12 cellular contexts compared by ENCODE assay signal in genomic region chr20:50512323-50512722, GRCh38. TPM values are rescaled to one million over a fixed set of nuclear protein-coding genes. Genes with fewer than 3 reads are reported as not detected.
A peak's percentile ranks its signal among the peaks of the same experiment; 100 is the strongest.
DNase-seq lines count a peak whose midpoint lies in the region; ATAC-seq and TF ChIP-seq lines count a peak whose summit lies in the region.
"Had no signal": no experiment of that assay in that cellular context is flagged by ENCODE, and none has a peak within 500 bp of the region (broad histone marks: within the 10 kb centered on the region; RNA-seq: fewer than 3 reads in every experiment).

No MANE protein-coding gene starts in this region.

- no peaks in the 10 kb centered on the region for H3K9me2 ChIP-seq in MM.1S (replicated peaks; ENCODE audit: insufficient read depth, low read length)

- TF ChIP-seq CTCF in MM.1S (IDR thresholded peaks at IDR 0.05; ENCODE audit: low read length), result no peak
- TF ChIP-seq CTCF in colonic mucosa (IDR thresholded peaks at IDR 0.05), result no peak

- intact Hi-C loops in colonic mucosa (cut with DNase I), result no loop called here

- no peaks in the 10 kb centered on the region for H3K27me3 Mint-ChIP-seq in natural killer cell treated with Interleukin-12 subunit alpha and Interleukin-12 subunit beta and Interleukin-15 and Interleukin-18, amount 100 ng/mL, for 72 hours

- H3F3A ChIP-seq in MM.1S (ENCODE audit: insufficient read depth, low read length), result peaks cover 7% of the 10 kb centered on the region; the same call in 1 of the 2 replicates

- H3K9me3 Mint-ChIP-seq in natural killer cell treated with Interleukin-12 subunit alpha and Interleukin-12 subunit beta and Interleukin-15 and Interleukin-18, amount 100 ng/mL, for 72 hours, result no peaks in the 10 kb centered on the region

- peaks cover 8% of the 10 kb centered on the region for H3K36me3 Mint-ChIP-seq in natural killer cell treated with Interleukin-12 subunit alpha and Interleukin-12 subunit beta and Interleukin-15 and Interleukin-18, amount 100 ng/mL, for 72 hours

- peak overlapping the region; percentile 95 to 99 for H3K27ac Mint-ChIP-seq in natural killer cell treated with Interleukin-12 subunit alpha and Interleukin-12 subunit beta and Interleukin-15 and Interleukin-18, amount 100 ng/mL, for 72 hours

- peaks cover 63 to 71% (median 66%) of the 10 kb centered on the region in 10 experiments for H3K4me1 ChIP-seq in BLaER1 treated with 17β-estradiol and CSF1 and Interleukin-3, amounts not matched to agents 10 nM and 100 nM
- H3K4me1 ChIP-seq in MM.1S (ENCODE audit: low read length) (peaks cover 36% of the 10 kb centered on the region), colonic mucosa (peaks cover 13% of the 10 kb centered on the region)

- peak overlapping the region in 5 of 11 experiments; percentile 19 to 97 (median 93); a peak in 7 of 22 replicates for H3K27ac ChIP-seq in BLaER1 treated with 17β-estradiol and CSF1 and Interleukin-3, amounts not matched to agents 10 nM and 100 nM
- no peak overlapping the region for H3K27ac ChIP-seq in MM.1S (ENCODE audit: low read length)
- no peak overlapping the region for H3K27ac ChIP-seq in colonic mucosa

- no peak overlapping the region for H2AFZ ChIP-seq in MM.1S (ENCODE audit: low read length)

- ATAC-seq in natural killer cell treated with Interleukin-12 subunit alpha and Interleukin-12 subunit beta and Interleukin-15 and Interleukin-18, amount 100 ng/mL, for 72 hours, result no peak
- ATAC-seq in GM19395 (IDR thresholded peaks at IDR 0.05; ENCODE audit: unreplicated experiment) (no peak), HG03520 (IDR thresholded peaks at IDR 0.05; ENCODE audit: unreplicated experiment) (no peak)

- peak overlapping the region; percentile 90 to 100 (median 96) for H3K4me2 ChIP-seq in BLaER1 treated with 17β-estradiol and CSF1 and Interleukin-3, amounts not matched to agents 10 nM and 100 nM
- peak overlapping the region; percentile 85; the same call in 1 of the 2 replicates for H3K4me2 ChIP-seq in MM.1S (ENCODE audit: low read depth, low read length)

- H3K4me3 Mint-ChIP-seq in natural killer cell treated with Interleukin-12 subunit alpha and Interleukin-12 subunit beta and Interleukin-15 and Interleukin-18, amount 100 ng/mL, for 72 hours, result peak overlapping the region; percentile 98

- no peaks in the 10 kb centered on the region for H3K9me3 ChIP-seq in BLaER1 treated with 17β-estradiol and CSF1 and Interleukin-3, amounts not matched to agents 10 nM and 100 nM (replicated peaks in 1 of 11)
- H3K9me3 ChIP-seq in MM.1S (replicated peaks; ENCODE audit: insufficient read depth, low read length) (no peaks in the 10 kb centered on the region), colonic mucosa (no peaks in the 10 kb centered on the region)

- no peak for DNase-seq in MM.1S
- no peak for DNase-seq in colonic mucosa
- DNase-seq in natural killer cell treated with Interleukin-12 subunit alpha and Interleukin-12 subunit beta and Interleukin-15 and Interleukin-18, amount 100 ng/mL, for 72 hours (ENCODE audit: low spot score), result no peak
- no peak for DNase-seq in stimulated activated CD4-positive, alpha-beta T cell treated with anti-CD3 and anti-CD28 coated beads, Interleukin-4, amount 100 ng/mL, for 24 hours
- no peak for DNase-seq in ecto neural progenitor cell (ENCODE audit: low spot score)
- DNase-seq: GOT3; head of caudate nucleus; NCI-H1417 treated with DMSO at 0.1 percent for 48 hours; stimulated activated CD4-positive, alpha-beta T cell treated with anti-CD3 and anti-CD28 coated beads, Interleukin-2, amount 100 ng/mL, for 48 hours had no signal

- peaks cover 18 to 70% (median 66%) of the 10 kb centered on the region in 11 experiments; a peak in 20 of 22 replicates for H4K20me1 ChIP-seq in BLaER1 treated with 17β-estradiol and CSF1 and Interleukin-3, amounts not matched to agents 10 nM and 100 nM
- no peaks in the 10 kb centered on the region for H4K20me1 ChIP-seq in MM.1S (ENCODE audit: insufficient read depth, low read length)

- peak overlapping the region; percentile 23 to 97 (median 94); a peak in 16 of 20 replicates for H3K4me3 ChIP-seq in BLaER1 treated with 17β-estradiol and CSF1 and Interleukin-3, amounts not matched to agents 10 nM and 100 nM
- no peak overlapping the region for H3K4me3 ChIP-seq in MM.1S (ENCODE audit: low read length)
- H3K4me3 ChIP-seq in colonic mucosa, result peak overlapping the region; percentile 98

- H3K9ac ChIP-seq in BLaER1 treated with 17β-estradiol and CSF1 and Interleukin-3, amounts not matched to agents 10 nM and 100 nM, result peak overlapping the region; percentile 90 to 99 (median 96); a peak in 20 of 22 replicates
- H3K9ac ChIP-seq in MM.1S (ENCODE audit: low read length), result no peak overlapping the region
- H3K9ac ChIP-seq in colonic mucosa (ENCODE audit: low read depth in 2 of 2, low read length in 2 of 2), result peak overlapping the region; percentile 29 to 88

- peaks cover 70% of the 10 kb centered on the region for H3K79me2 ChIP-seq in MM.1S (ENCODE audit: low read length)

- H3K27me3 ChIP-seq in BLaER1 treated with 17β-estradiol and CSF1 and Interleukin-3, amounts not matched to agents 10 nM and 100 nM, result no peaks in the 10 kb centered on the region
- H3K27me3 ChIP-seq in MM.1S (replicated peaks; ENCODE audit: insufficient read depth, low read length), result no peaks in the 10 kb centered on the region
- no peaks in the 10 kb centered on the region for H3K27me3 ChIP-seq in colonic mucosa

- peaks cover 0 to 19% (median 11%) of the 10 kb centered on the region in 11 experiments; a peak in 8 of 22 replicates for H3K36me3 ChIP-seq in BLaER1 treated with 17β-estradiol and CSF1 and Interleukin-3, amounts not matched to agents 10 nM and 100 nM
- no peaks in the 10 kb centered on the region for H3K36me3 ChIP-seq in MM.1S (replicated peaks; ENCODE audit: insufficient read depth, low read length)
- no peaks in the 10 kb centered on the region for H3K36me3 ChIP-seq in colonic mucosa

- peaks cover 60 to 63% of the 10 kb centered on the region in 2 donors for H3K4me1 Mint-ChIP-seq in natural killer cell treated with Interleukin-12 subunit alpha and Interleukin-12 subunit beta and Interleukin-15 and Interleukin-18, amount 100 ng/mL, for 72 hours (ENCODE audit: low read depth in 2 of 2)

RNA-seq across cellular contexts. Expression of gene PTPN1, which starts 2.1 kb away (rescaled TPM):
- total RNA-seq in colonic mucosa, result 10 to 100 TPM; 33.2 to 37.9 TPM
- total RNA-seq in natural killer cell treated with Interleukin-12 subunit alpha and Interleukin-12 subunit beta and Interleukin-15 and Interleukin-18, amount 100 ng/mL, for 72 hours, result 100 to 1,000 TPM in 1 of 2 donors, 10 to 100 TPM in 1; 74.3 to 105 TPM
